In genomic region chr14:77106666-77107065, GRCh38 we compare ENCODE assay signal across 31 cellular contexts. TPM values are rescaled to one million over a fixed set of nuclear protein-coding genes. Genes with fewer than 3 reads are reported as not detected.
DNase-seq lines count a peak whose midpoint lies in the region; ATAC-seq, FAIRE-seq and TF ChIP-seq lines count a peak whose summit lies in the region.
"Had no signal": no experiment of that assay in that cellular context is flagged by ENCODE, and none has a peak within 500 bp of the region (broad histone marks: within the 10 kb centered on the region; RNA-seq: fewer than 3 reads in every experiment).

No MANE protein-coding gene starts in this region.

- CTCF ChIA-PET in WTC11 (lab: Charles Lee) = interaction anchor here (4.2 kb wide), 1 partner anchor 17 kb away, joined by 22 read pairs; no protein-coding TSS in a partner anchor

- H3K9ac ChIP-seq in subcutaneous abdominal adipose tissue (ENCODE audit: low read length in 5 of 5) = no peak overlapping the region

- H3K27ac Mint-ChIP-seq in WTC11 = peak overlapping the region; percentile 68
- peak overlapping the region; percentile 15 for H3K27ac Mint-ChIP-seq in endothelial cell (ENCODE audit: unreplicated experiment)
- H3K27ac Mint-ChIP-seq: activated B cell treated with CpG ODN at 0.5 μM for 24 hours; activated CD4-positive, alpha-beta memory T cell treated with anti-CD3 and anti-CD28 coated beads, Interleukin-2, amount 10 ng/mL, durations not matched to agents 7 days and 5 days; CD4-positive, CD25-positive, alpha-beta regulatory T cell; stimulated activated memory B cell treated with anti-CD40 and anti-IgM and Interleukin-4, amounts not matched to agents 10 μg/mL and 1 μg/mL and 100 μg/mL, for 72 hours had no signal

- no peaks in the 10 kb centered on the region for H3K9me3 ChIP-seq in left lung
- no peaks in the 10 kb centered on the region for H3K9me3 ChIP-seq in subcutaneous abdominal adipose tissue (ENCODE audit: control insufficient read depth in 5 of 5, low read length in 5 of 5)
- H3K9me3 ChIP-seq: transverse colon had no signal

- intact Hi-C loops in left lung (cut with DNase I) = no loop called here

- H3K36me3 ChIP-seq in left lung (peaks cover 0 to 52% of the 10 kb centered on the region in 2 donors), subcutaneous abdominal adipose tissue (ENCODE audit: control insufficient read depth in 5 of 5, insufficient read depth in 5 of 5, low read length in 5 of 5) (peaks cover 12 to 40% (median 18%) of the 10 kb centered on the region in 5 donors)

- no peak for TF ChIP-seq POLR2A in GM12891 (IDR thresholded peaks at IDR 0.05; ENCODE audit: low read depth, low read length)

- peaks cover 28% of the 10 kb centered on the region for H3K36me3 Mint-ChIP-seq in WTC11
- peaks cover 17% of the 10 kb centered on the region for H3K36me3 Mint-ChIP-seq in endothelial cell (ENCODE audit: low read depth, unreplicated experiment)

- no peaks in the 10 kb centered on the region for H3K9me3 Mint-ChIP-seq in WTC11
- H3K9me3 Mint-ChIP-seq in endothelial cell (ENCODE audit: unreplicated experiment) = no peaks in the 10 kb centered on the region
- H3K9me3 Mint-ChIP-seq: activated B cell treated with CpG ODN at 0.5 μM for 24 hours; activated CD4-positive, alpha-beta memory T cell treated with anti-CD3 and anti-CD28 coated beads, Interleukin-2, amount 10 ng/mL, durations not matched to agents 7 days and 5 days; CD4-positive, CD25-positive, alpha-beta regulatory T cell; naive thymus-derived CD8-positive, alpha-beta T cell; stimulated activated memory B cell treated with anti-CD40 and anti-IgM and Interleukin-4, amounts not matched to agents 10 μg/mL and 1 μg/mL and 100 μg/mL, for 72 hours had no signal

- H3K27me3 ChIP-seq in left lung (no peaks in the 10 kb centered on the region), subcutaneous abdominal adipose tissue (ENCODE audit: control insufficient read depth in 5 of 5, insufficient read depth in 4 of 5, low read length in 5 of 5) (no peaks in the 10 kb centered on the region)
- H3K27me3 ChIP-seq: transverse colon had no signal

- H3K4me1 ChIP-seq in left lung (no peaks in the 10 kb centered on the region), subcutaneous abdominal adipose tissue (ENCODE audit: control insufficient read depth in 5 of 5, insufficient read depth in 5 of 5, low read length in 5 of 5) (peaks cover 11 to 72% (median 56%) of the 10 kb centered on the region in 5 donors)

- POLR2A ChIA-PET in WTC11 (lab: Charles Lee) = no interaction called here

- ATAC-seq in WTC11 (no peak), left lung (peak; percentile 21)
- ATAC-seq: naive thymus-derived CD8-positive, alpha-beta T cell; stimulated activated memory B cell treated with anti-CD40 and anti-IgM and Interleukin-4, amounts not matched to agents 10 μg/mL and 1 μg/mL and 100 μg/mL, for 72 hours had no signal

- H3K27me3 Mint-ChIP-seq in WTC11 (ENCODE audit: low read depth) (no peaks in the 10 kb centered on the region), endothelial cell (ENCODE audit: unreplicated experiment) (peaks cover 2% of the 10 kb centered on the region)
- H3K27me3 Mint-ChIP-seq: activated B cell treated with CpG ODN at 0.5 μM for 24 hours; activated CD4-positive, alpha-beta memory T cell treated with anti-CD3 and anti-CD28 coated beads, Interleukin-2, amount 10 ng/mL, durations not matched to agents 7 days and 5 days; CD4-positive, CD25-positive, alpha-beta regulatory T cell; naive thymus-derived CD8-positive, alpha-beta T cell; stimulated activated memory B cell treated with anti-CD40 and anti-IgM and Interleukin-4, amounts not matched to agents 10 μg/mL and 1 μg/mL and 100 μg/mL, for 72 hours had no signal

- H3K4me3 ChIP-seq in left lung = no peak overlapping the region
- no peak overlapping the region for H3K4me3 ChIP-seq in subcutaneous abdominal adipose tissue (ENCODE audit: low read depth in 1 of 5, low read length in 5 of 5)
- H3K4me3 ChIP-seq: SK-N-MC, transverse colon had no signal

- TF ChIP-seq CTCF in WTC11 (IDR thresholded peaks at IDR 0.05) (no peak), endothelial cell (IDR thresholded peaks at IDR 0.05; ENCODE audit: unreplicated experiment) (no peak), left lung (IDR thresholded peaks at IDR 0.05) (no peak)

- H3K4me1 Mint-ChIP-seq in WTC11 (peaks cover 73% of the 10 kb centered on the region), endothelial cell (ENCODE audit: unreplicated experiment) (peaks cover 88% of the 10 kb centered on the region)
- H3K4me1 Mint-ChIP-seq: activated CD4-positive, alpha-beta memory T cell treated with anti-CD3 and anti-CD28 coated beads, Interleukin-2, amount 10 ng/mL, durations not matched to agents 7 days and 5 days had no signal

- DNase-seq in WTC11 (ENCODE audit: low spot score) (no peak), endothelial cell (ENCODE audit: low spot score) (no peak), left lung (no peak), GM12891 (ENCODE audit: insufficient read length, low spot score) (no peak), KBM-7 (no peak), NCI-H1436 treated with DMSO at 0.1 percent for 48 hours (lab: John Stamatoyannopoulos, UW) (no peak), activated gamma-delta T cell treated with Interleukin-2 at 50 U/mL for 16 hours (no peak)
- DNase-seq: activated B cell treated with CpG ODN at 0.5 μM for 24 hours; activated CD4-positive, alpha-beta memory T cell treated with anti-CD3 and anti-CD28 coated beads, Interleukin-2, amount 10 ng/mL, durations not matched to agents 7 days and 5 days; activated T-cell treated with anti-CD3 and anti-CD28 coated beads for 4 hours; amniotic stem cell; CD4-positive, CD25-positive, alpha-beta regulatory T cell; central memory CD4-positive, alpha-beta T cell; DMS 273 treated with DMSO at 0.1 percent for 48 hours; effector CD8-positive, alpha-beta T cell; mesendoderm; naive thymus-derived CD8-positive, alpha-beta T cell; NCI-H1417; NCI-H524; stimulated activated CD4-positive, alpha-beta T cell treated with anti-CD3 and anti-CD28 coated beads, Interleukin-1b, Interleukin-23, amount 100 ng/mL, for 48 hours; transverse colon had no signal

- no peak overlapping the region for H3K4me3 Mint-ChIP-seq in WTC11
- H3K4me3 Mint-ChIP-seq in endothelial cell (ENCODE audit: unreplicated experiment) = no peak overlapping the region
- H3K4me3 Mint-ChIP-seq: activated B cell treated with CpG ODN at 0.5 μM for 24 hours; activated CD4-positive, alpha-beta memory T cell treated with anti-CD3 and anti-CD28 coated beads, Interleukin-2, amount 10 ng/mL, durations not matched to agents 7 days and 5 days; naive thymus-derived CD8-positive, alpha-beta T cell; stimulated activated memory B cell treated with anti-CD40 and anti-IgM and Interleukin-4, amounts not matched to agents 10 μg/mL and 1 μg/mL and 100 μg/mL, for 72 hours had no signal

- no peak for FAIRE-seq in GM12891 (lab: Jason Lieb, UNC)
- FAIRE-seq: frontal cortex, GM18507, H1, RCC 7860 had no signal

- no peak overlapping the region for H3K27ac ChIP-seq in left lung
- peak overlapping the region; percentile 3 for H3K27ac ChIP-seq in subcutaneous abdominal adipose tissue (ENCODE audit: low read depth, low read length)
- H3K27ac ChIP-seq: SK-N-MC had no signal

- in situ Hi-C loops in KBM-7 (cut with MboI; ENCODE audit: low pct_unique_long_range_greater_than_20kb, low sequenced_read_pairs) = no loop called here

TF ChIP-seq in WTC11, 78 proteins besides CTCF, POLR2A, EP300 and RAD21 (continues in another document):
- TF ChIP-seq ZNF671 (CRISPR knock-in tag; IDR thresholded peaks at IDR 0.05) (no peak), ZNF317 (CRISPR knock-in tag; IDR thresholded peaks at IDR 0.05; ENCODE audit: borderline replicate concordance, low read depth) (no peak), E2F1 (CRISPR knock-in tag; IDR thresholded peaks at IDR 0.05) (no peak), ZMAT4 (CRISPR knock-in tag; IDR thresholded peaks at IDR 0.05) (no peak)

TF ChIP-seq in GM12891, 5 proteins besides CTCF, POLR2A, EP300 and RAD21:
- TF ChIP-seq TAF1 (IDR thresholded peaks at IDR 0.05; ENCODE audit: low read depth, low read length) (no peak), POU2F2 (IDR thresholded peaks at IDR 0.05; ENCODE audit: low read depth, low read length) (no peak), PAX5 (IDR thresholded peaks at IDR 0.05; ENCODE audit: insufficient read depth, low read length, severe bottlenecking) (no peak), POLR2AphosphoS5 (IDR thresholded peaks at IDR 0.05; ENCODE audit: low read depth, low read length) (no peak), SPI1 (IDR thresholded peaks at IDR 0.05; ENCODE audit: low read depth, low read length) (no peak)

RNA-seq across cellular contexts. Expression of gene CIPC, which starts 8.6 kb away (rescaled TPM):
- total RNA-seq in WTC11 (2021) = 22.5 to 25.4 TPM (median 24.2 TPM) in 3 replicates
- 42.4 TPM for total RNA-seq in endothelial cell (ENCODE audit: unreplicated experiment)
- 10 to 100 TPM; 18.6 to 19.8 TPM for total RNA-seq in left lung
- polyA plus RNA-seq in GM12891 (2012; ENCODE audit: low read depth, missing spikeins) = 6.4 TPM

RNA-seq across cellular contexts. Expression of gene ZDHHC22, which starts 34.9 kb away (rescaled TPM):
- total RNA-seq in WTC11 (2021) (38.6 to 47.7 TPM (median 39.3 TPM) in 3 replicates), endothelial cell (ENCODE audit: unreplicated experiment) (12.0 TPM), left lung (not detected)
- not detected for polyA plus RNA-seq in GM12891 (2012; ENCODE audit: low read depth, missing spikeins)
- total RNA-seq: activated B cell treated with CpG ODN at 0.5 μM for 24 hours; activated CD4-positive, alpha-beta memory T cell treated with anti-CD3 and anti-CD28 coated beads, Interleukin-2, amount 10 ng/mL, durations not matched to agents 7 days and 5 days; CD4-positive, CD25-positive, alpha-beta regulatory T cell; naive thymus-derived CD8-positive, alpha-beta T cell; osteoblast; T-helper 2 cell treated with Interferon-gamma antibody and Interleukin-4, amounts not matched to agents 100 ng/mL and 5 ng/mL, for 36 hours had no signal
- polyA plus RNA-seq: CD4-positive, CD25-positive, alpha-beta regulatory T cell; esophagus; naive thymus-derived CD8-positive, alpha-beta T cell had no signal

Comparison
In these comparisons a context has a peak if more than half of its experiments do, and no peak if none do; other contexts are left out.
1. RNA of gene ZDHHC22, which starts 34.9 kb away (total RNA-seq): 38.6 to 47.7 TPM in WTC11 and 12.0 TPM in endothelial cell (single experiment); not detected in left lung; every median in the first group is over 10 times any median in the second.